ENCODE assay signal across 10 cellular contexts in genomic region chr2:222427606-222428320, GRCh38. TPM values are rescaled to one million over a fixed set of nuclear protein-coding genes. Genes with fewer than 3 reads are reported as not detected.
DNase-seq lines count a peak whose midpoint lies in the region; ATAC-seq and TF ChIP-seq lines count a peak whose summit lies in the region.
"Had no signal": no experiment of that assay in that cellular context is flagged by ENCODE, and none has a peak within 500 bp of the region (broad histone marks: within the 10 kb centered on the region; RNA-seq: fewer than 3 reads in every experiment).

No MANE protein-coding gene starts in this region.

- H4K91ac ChIP-seq in trophoblast cell (ENCODE audit: low read depth, low read length) = no peak overlapping the region

- H4K20me1 ChIP-seq in Karpas-422 (ENCODE audit: insufficient read depth, low read depth, low read length) = no peaks in the 10 kb centered on the region

- no peaks in the 10 kb centered on the region for H3K79me1 ChIP-seq in trophoblast cell (ENCODE audit: low read length)

- peak; percentile 26 for DNase-seq in NOMO-1 treated with DMSO at 0.1 percent for 48 hours (lab: John Stamatoyannopoulos, UW; ENCODE audit: unreplicated experiment)
- no peak for DNase-seq in NOMO-1 treated with dmso at 0.1 percent for 144 hours (lab: John Stamatoyannopoulos, UW; ENCODE audit: unreplicated experiment)
- no peak for DNase-seq in Panc1 (ENCODE audit: low read depth, low spot score)
- no peak for DNase-seq in progenitor cell of endocrine pancreas (ENCODE audit: low spot score, unreplicated experiment)
- no peak for DNase-seq in Karpas-422
- no peak for DNase-seq in trophoblast cell
- no peak for DNase-seq in posterior cingulate gyrus

- H3K4me3 ChIP-seq in Panc1 (ENCODE audit: low read depth in 2 of 2, low read length in 2 of 2) (no peak overlapping the region), Karpas-422 (ENCODE audit: low read length) (no peak overlapping the region), trophoblast cell (ENCODE audit: low read depth, low read length) (no peak overlapping the region)

- in situ Hi-C loops in Panc1 (cut with HindIII; ENCODE audit: low pct_unique_long_range_greater_than_20kb, low sequenced_read_pairs) = no loop called here

- H2AK5ac ChIP-seq in trophoblast cell (ENCODE audit: low read length) = no peak overlapping the region

- no peaks in the 10 kb centered on the region for H3K9me2 ChIP-seq in Karpas-422 (replicated peaks; ENCODE audit: insufficient read depth, low read length)

- BruUV-seq in Panc1 (replicated peaks; lab: Mats Ljungman, UMichigan) = no TSS peak

- H3K4ac ChIP-seq in trophoblast cell (ENCODE audit: low read depth, low read length) = no peak overlapping the region

- H3K79me2 ChIP-seq in Karpas-422 (ENCODE audit: low read length) = no peaks in the 10 kb centered on the region
- no peaks in the 10 kb centered on the region for H3K79me2 ChIP-seq in trophoblast cell (ENCODE audit: control insufficient read depth, insufficient read depth, low read length, poor library complexity)

- H3K27me3 ChIP-seq in Panc1 (ENCODE audit: control insufficient read depth, insufficient read depth, low read length) (peaks cover 18% of the 10 kb centered on the region), Karpas-422 (ENCODE audit: low read length) (no peaks in the 10 kb centered on the region), trophoblast cell (ENCODE audit: insufficient read depth, low read length) (peaks cover 39% of the 10 kb centered on the region)

- H2BK120ac ChIP-seq in trophoblast cell (ENCODE audit: insufficient read depth, low read length, poor library complexity) = no peak overlapping the region

- H3K4me1 Mint-ChIP-seq in progenitor cell of endocrine pancreas (ENCODE audit: low read depth) = peaks cover 43% of the 10 kb centered on the region

- H3K4me2 ChIP-seq in Karpas-422 (ENCODE audit: low read depth, low read length, poor library complexity, severe bottlenecking) = no peak overlapping the region
- no peak overlapping the region for H3K4me2 ChIP-seq in trophoblast cell (ENCODE audit: low read length)

- H3K14ac ChIP-seq in trophoblast cell (ENCODE audit: low read length) = no peak overlapping the region

- H4K12ac ChIP-seq in trophoblast cell (ENCODE audit: low read depth, low read length) = no peak overlapping the region

- CTCF ChIA-PET in Panc1 (lab: Charles Lee) = no interaction called here

- intact Hi-C loops in Panc1 (cut with micrococcal nuclease; ENCODE audit: unreplicated experiment) (no loop called here), posterior cingulate gyrus (cut with DNase I) (no loop called here)

- H2AFZ ChIP-seq in Karpas-422 (ENCODE audit: low read length) (no peak overlapping the region), trophoblast cell (ENCODE audit: insufficient read depth, low read length, poor library complexity) (no peak overlapping the region)

- H2BK5ac ChIP-seq in trophoblast cell (ENCODE audit: low read depth, low read length, poor library complexity) = no peak overlapping the region

- H3K9ac ChIP-seq in Karpas-422 (ENCODE audit: low read length) (no peak overlapping the region), trophoblast cell (ENCODE audit: low read length) (no peak overlapping the region)

- no peaks in the 10 kb centered on the region for H3K9me3 ChIP-seq in Panc1 (ENCODE audit: control insufficient read depth, insufficient read depth, low read depth, low read length)
- no peaks in the 10 kb centered on the region for H3K9me3 ChIP-seq in Karpas-422 (ENCODE audit: low read length)
- H3K9me3 ChIP-seq in trophoblast cell (ENCODE audit: insufficient read depth, low read depth, low read length) = peaks cover 6% of the 10 kb centered on the region

- no peak overlapping the region for H4K8ac ChIP-seq in trophoblast cell (ENCODE audit: low read depth, low read length)

- H3K27ac Mint-ChIP-seq in progenitor cell of endocrine pancreas = peak overlapping the region; percentile 45

- H3K36me3 ChIP-seq in Panc1 (ENCODE audit: control insufficient read depth, insufficient read depth, low read length) (no peaks in the 10 kb centered on the region), Karpas-422 (ENCODE audit: insufficient read depth, low read length) (no peaks in the 10 kb centered on the region), trophoblast cell (ENCODE audit: control insufficient read depth in 1 of 2, insufficient read depth in 2 of 2, low read length in 2 of 2) (no peaks in the 10 kb centered on the region)

- H3K4me1 ChIP-seq in Panc1 (ENCODE audit: control insufficient read depth, insufficient read depth, low read length) (no peaks in the 10 kb centered on the region; the same call in 1 of the 2 replicates), Karpas-422 (ENCODE audit: low read length) (peaks cover 8% of the 10 kb centered on the region), trophoblast cell (ENCODE audit: control insufficient read depth in 1 of 2, insufficient read depth in 2 of 2, low read length in 2 of 2) (peaks cover 5 to 7% of the 10 kb centered on the region in 2 experiments)

- peaks cover 8% of the 10 kb centered on the region for H3K9me3 Mint-ChIP-seq in progenitor cell of endocrine pancreas (ENCODE audit: low read depth)

- POLR2A ChIA-PET in Panc1 (lab: Charles Lee) = no interaction called here

- H3K4me3 Mint-ChIP-seq in progenitor cell of endocrine pancreas (ENCODE audit: low read depth) = peak overlapping the region; percentile 27

- TF ChIP-seq CTCF in Panc1 (IDR thresholded peaks at IDR 0.05) = no peak
- TF ChIP-seq CTCF in progenitor cell of endocrine pancreas (IDR thresholded peaks at IDR 0.05; ENCODE audit: unreplicated experiment) = no peak

- H3K27ac ChIP-seq in Panc1 (ENCODE audit: low read length) (no peak overlapping the region), Karpas-422 (ENCODE audit: low read length) (no peak overlapping the region), trophoblast cell (ENCODE audit: low read depth, low read length) (no peak overlapping the region)

- peaks cover 18% of the 10 kb centered on the region for H3K27me3 Mint-ChIP-seq in progenitor cell of endocrine pancreas

- H2BK12ac ChIP-seq in trophoblast cell (ENCODE audit: low read length) = no peak overlapping the region

- ATAC-seq in HG02678 (IDR thresholded peaks at IDR 0.05; ENCODE audit: unreplicated experiment) (peak; percentile 54), Panc1 (peak; percentile 17; the same call in 1 of the 2 replicates)

- H3K36me3 Mint-ChIP-seq in progenitor cell of endocrine pancreas (ENCODE audit: insufficient read depth) = peaks cover 11% of the 10 kb centered on the region

- H3K18ac ChIP-seq in trophoblast cell (ENCODE audit: low read length) = no peak overlapping the region

- no peak overlapping the region for H3K23ac ChIP-seq in trophoblast cell (ENCODE audit: low read length)

- WGBS in trophoblast cell (ENCODE audit: extremely low coverage, insufficient coverage, insufficient read length) = no CpG with 5 or more reads among the region's 4 CpGs

RNA-seq across cellular contexts. Expression of gene SGPP2, which starts 3.4 kb away (rescaled TPM):
- total RNA-seq in Panc1 (2021; ENCODE audit: unreplicated experiment) (0.05 TPM), progenitor cell of endocrine pancreas (14.2 and 19.8 TPM in 2 replicates)
- 0.06 TPM for polyA plus RNA-seq in Panc1 (2012; ENCODE audit: insufficient read length)
- not detected in 2 replicates for total RNA-seq in Karpas-422 (2014; rRNA removed; shearing (Covaris generic); ENCODE audit: low replicate concordance)
- polyA plus RNA-seq in trophoblast cell (2013) = 0.40 TPM in 2 replicates
- total RNA-seq: NCI-H460, skeletal muscle tissue had no signal

Comparison
In these comparisons a context has a peak if more than half of its experiments do, and no peak if none do; other contexts are left out.
1. RNA of gene SGPP2, which starts 3.4 kb away (total RNA-seq): 14.2 to 19.8 TPM in progenitor cell of endocrine pancreas; 0.05 TPM in Panc1 (single experiment) and not detected in Karpas-422; every median in the first group is over 10 times any median in the second.